8 cellular contexts compared by ENCODE assay signal in genomic region chr9:112097712-112098688, GRCh38.
DNase-seq lines count a peak whose midpoint lies in the region; ATAC-seq lines count a peak whose summit lies in the region.

No MANE protein-coding gene starts in this region.

- peak; percentile 60 for ATAC-seq in HG02852 (IDR thresholded peaks at IDR 0.05; ENCODE audit: unreplicated experiment)

- DNase-seq in D341Med (ENCODE audit: low spot score) = peak; percentile 81
- peak; percentile 82 for DNase-seq in NCI-H345 (lab: John Stamatoyannopoulos, UW)
- DNase-seq in activated CD4-positive, alpha-beta T cell treated with anti-CD3 and anti-CD28 coated beads for 1 hour = peak; percentile 43
- peak; percentile 59 for DNase-seq in cerebellum (ENCODE audit: low spot score)
- DNase-seq in left kidney (ENCODE audit: low read depth, low spot score) = peak; percentile 91
- DNase-seq in stimulated activated CD4-positive, alpha-beta T cell treated with anti-CD3 and anti-CD28 coated beads, TNF-alpha, amount 100 ng/mL, for 24 hours (ENCODE audit: low read depth in 3 of 3) = peak; percentile 26 to 64 (median 52)
- no peak for DNase-seq in occipital lobe (lab: John Stamatoyannopoulos, UW)
